10 cellular contexts compared by ENCODE assay signal in the genomic region with DNA sequence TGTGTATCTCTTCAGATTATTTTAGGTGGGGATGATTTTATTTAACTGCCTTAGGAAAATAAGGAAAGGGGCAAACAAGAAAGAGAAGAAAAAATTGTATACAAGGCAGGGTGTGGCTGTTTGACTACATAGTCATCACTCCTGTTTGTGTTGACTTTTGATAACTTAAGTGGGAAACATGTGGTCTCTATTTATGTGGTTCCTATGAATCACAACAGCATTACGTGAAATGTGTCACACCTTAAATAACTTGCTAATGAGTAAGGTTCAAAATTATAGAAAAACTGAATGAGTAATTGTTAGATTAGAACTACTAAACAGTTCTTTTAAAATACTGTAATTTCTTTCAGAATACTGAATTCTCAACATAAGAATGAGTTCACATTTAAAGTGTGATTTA.
DNase-seq lines count a peak whose midpoint lies in the region; ATAC-seq, FAIRE-seq and TF ChIP-seq lines count a peak whose summit lies in the region.
"Had no signal": no experiment of that assay in that cellular context is flagged by ENCODE, and none has a peak within 500 bp of the region (broad histone marks: within the 10 kb centered on the region; RNA-seq: fewer than 3 reads in every experiment).

No MANE protein-coding gene starts in this region.

- H3K9me2 ChIP-seq in PC-9 (ENCODE audit: insufficient read depth): no peaks in the 10 kb centered on the region

- TF ChIP-seq EP300 in sigmoid colon (IDR thresholded peaks at IDR 0.05): no peak

- H3K9me1 ChIP-seq in endothelial cell of umbilical vein (replicated peaks; ENCODE audit: control insufficient read depth, extremely low read depth, insufficient read depth, low read length): no peaks in the 10 kb centered on the region

- peaks cover 36% of the 10 kb centered on the region for H3F3A ChIP-seq in PC-9 (ENCODE audit: insufficient read depth, low read depth)

- H2AFZ ChIP-seq in PC-9 (no peak overlapping the region), endothelial cell of umbilical vein (ENCODE audit: low read depth, low read length) (no peak overlapping the region)

- ATAC-seq in pancreas (peak; percentile 55 to 85 (median 61)), HG03139 (IDR thresholded peaks at IDR 0.05; ENCODE audit: unreplicated experiment) (no peak)
- ATAC-seq: HepG2 had no signal

- POLR2A ChIA-PET in PC-9 (lab: Charles Lee; ENCODE audit: unreplicated experiment) (interaction anchor here (1.4 kb wide), 1 partner anchor 55 kb away, joined by 20 read pairs; no protein-coding TSS in a partner anchor), endothelial cell of umbilical vein (lab: Charles Lee) (no interaction called here)

- H3K36me3 ChIP-seq in PC-9 (ENCODE audit: low read depth): no peaks in the 10 kb centered on the region
- H3K36me3 ChIP-seq in endothelial cell of umbilical vein (ENCODE audit: control insufficient read depth in 2 of 2, extremely low read depth in 1 of 2, insufficient read depth in 2 of 2, low read length in 2 of 2): no peaks in the 10 kb centered on the region
- H3K36me3 ChIP-seq in pancreas: no peaks in the 10 kb centered on the region
- H3K36me3 ChIP-seq in sigmoid colon: no peaks in the 10 kb centered on the region

- intact Hi-C loops in PC-9 (cut with micrococcal nuclease; ENCODE audit: unreplicated experiment) (loop anchor here (1.0 to 2.0 kb wide), 6 partner anchors 11 to 1817 kb away; no protein-coding TSS in a partner anchor), endothelial cell of umbilical vein (cut with micrococcal nuclease) (loop anchor here (1.0 kb wide), 1 partner anchor 11 kb away; no protein-coding TSS in a partner anchor), pancreas (cut with DNase I) (no loop called here), sigmoid colon (cut with DNase I) (no loop called here)

- peak overlapping the region; percentile 49; the same call in 1 of the 2 replicates for H3K4me3 ChIP-seq in PC-9
- no peak overlapping the region for H3K4me3 ChIP-seq in endothelial cell of umbilical vein (replicated peaks in 1 of 3; ENCODE audit: insufficient read depth in 1 of 3, low read depth in 1 of 3, low read length in 3 of 3)
- no peak overlapping the region for H3K4me3 ChIP-seq in pancreas
- no peak overlapping the region for H3K4me3 ChIP-seq in sigmoid colon

- BruUV-seq in PC-9 (replicated peaks; lab: Mats Ljungman, UMichigan) (no TSS peak), endothelial cell of umbilical vein (replicated peaks; lab: Mats Ljungman, UMichigan) (no TSS peak)

- peak; percentile 24 for TF ChIP-seq POLR2A in endothelial cell of umbilical vein (IDR thresholded peaks at IDR 0.05; ENCODE audit: low read depth, low read length)
- no peak for TF ChIP-seq POLR2A in sigmoid colon (IDR thresholded peaks at IDR 0.05)

- no peak for TF ChIP-seq CTCF in PC-9 (conservative IDR thresholded peaks at IDR 0.05)
- no peak for TF ChIP-seq CTCF in endothelial cell of umbilical vein (IDR thresholded peaks at IDR 0.05; ENCODE audit: extremely low read depth in 1 of 2, insufficient read depth in 1 of 2, low read depth in 1 of 2, low read length in 2 of 2)
- no peak for TF ChIP-seq CTCF in pancreas (IDR thresholded peaks at IDR 0.05)
- TF ChIP-seq CTCF in sigmoid colon (IDR thresholded peaks at IDR 0.05): no peak

- H3K27ac ChIP-seq in PC-9: peak overlapping the region; percentile 100
- peak overlapping the region; percentile 73 for H3K27ac ChIP-seq in endothelial cell of umbilical vein (ENCODE audit: insufficient read depth, low read depth, low read length)
- H3K27ac ChIP-seq in pancreas: peak overlapping the region; percentile 6 to 79 (median 48)
- H3K27ac ChIP-seq in sigmoid colon: no peak overlapping the region

- peak overlapping the region; percentile 32 for H3K9ac ChIP-seq in endothelial cell of umbilical vein (replicated peaks; ENCODE audit: extremely low read depth, insufficient read depth, low read length)

- dilution Hi-C loops in endothelial cell of umbilical vein (cut with MboI; ENCODE audit: extremely low pct_ligation_motif_present, low sequenced_read_pairs): no loop called here

- H3K27me3 ChIP-seq in PC-9 (ENCODE audit: insufficient read depth, low read depth) (no peaks in the 10 kb centered on the region), endothelial cell of umbilical vein (ENCODE audit: control insufficient read depth in 2 of 2, insufficient read depth in 2 of 2, low read length in 2 of 2) (no peaks in the 10 kb centered on the region), pancreas (no peaks in the 10 kb centered on the region), sigmoid colon (no peaks in the 10 kb centered on the region)

- H3K4me1 ChIP-seq in PC-9 (replicated peaks; ENCODE audit: insufficient read depth) (peaks cover 57% of the 10 kb centered on the region), endothelial cell of umbilical vein (ENCODE audit: control insufficient read depth, extremely low read depth, insufficient read depth, low read length) (peaks cover 22% of the 10 kb centered on the region), pancreas (peaks cover 0 to 8% (median 0%) of the 10 kb centered on the region in 3 donors), sigmoid colon (peaks cover 0 to 4% (median 0%) of the 10 kb centered on the region in 4 donors)

- H4K20me1 ChIP-seq in PC-9 (ENCODE audit: insufficient read depth): no peaks in the 10 kb centered on the region
- no peaks in the 10 kb centered on the region for H4K20me1 ChIP-seq in endothelial cell of umbilical vein (replicated peaks; ENCODE audit: control insufficient read depth, extremely low read depth, insufficient read depth, low read length)

- DNase-seq in EL: peak; percentile 77
- peak in 1 of 2 experiments; percentile 97 for DNase-seq in PC-9
- DNase-seq in endothelial cell of umbilical vein (ENCODE audit: low read depth, low spot score): peak; percentile 75
- no peak for DNase-seq in pancreas
- no peak for DNase-seq in effector CD4-positive, alpha-beta T cell
- no peak for DNase-seq in sigmoid colon
- DNase-seq in activated CD8-positive, alpha-beta memory T cell treated with anti-CD3 and anti-CD28 coated beads for 24 hours: no peak
- DNase-seq: effector memory CD4-positive, alpha-beta T cell had no signal

- CTCF ChIA-PET in PC-9 (lab: Charles Lee) (interaction anchor here (1.0 to 1.4 kb wide), 3 partner anchors 9 to 1271 kb away, joined by 4 to 6 read pairs (median 5); no protein-coding TSS in a partner anchor), endothelial cell of umbilical vein (lab: Charles Lee) (interaction anchor here (1.0 to 4.6 kb wide), 6 partner anchors 9 to 165 kb away, joined by 3 to 47 read pairs (median 4); no protein-coding TSS in a partner anchor)

- H3K9me3 ChIP-seq in PC-9 (ENCODE audit: insufficient read depth, low read depth): peaks cover 16% of the 10 kb centered on the region; the same call in 1 of the 2 replicates
- H3K9me3 ChIP-seq in endothelial cell of umbilical vein (replicated peaks; ENCODE audit: control insufficient read depth, insufficient read depth, low read length): no peaks in the 10 kb centered on the region
- no peaks in the 10 kb centered on the region for H3K9me3 ChIP-seq in pancreas
- H3K9me3 ChIP-seq in sigmoid colon: no peaks in the 10 kb centered on the region

- H3K79me2 ChIP-seq in PC-9 (ENCODE audit: low read depth) (peaks cover 18% of the 10 kb centered on the region; the same call in 1 of the 2 replicates), endothelial cell of umbilical vein (ENCODE audit: control insufficient read depth, insufficient read depth, low read length) (no peaks in the 10 kb centered on the region)

- 25 to 46% methylated on average over 1 of the region's 1 CpG for WGBS in pancreas, 2 donors
- WGBS in sigmoid colon, 2 donors: 6 to 38% methylated on average over 1 of the region's 1 CpG

- H3K4me2 ChIP-seq in PC-9: peak overlapping the region; percentile 89
- peak overlapping the region; percentile 83 for H3K4me2 ChIP-seq in endothelial cell of umbilical vein (ENCODE audit: insufficient read depth, low read length)

- FAIRE-seq in endothelial cell of umbilical vein (lab: Jason Lieb, UNC) (peak; percentile 82), pancreas (lab: Jason Lieb, UNC) (peak; percentile 70)
- FAIRE-seq: HepG2 had no signal

TF ChIP-seq in endothelial cell of umbilical vein, 7 proteins besides CTCF, POLR2A, EP300 and RAD21:
- TF ChIP-seq POLR2AphosphoS5 (IDR thresholded peaks at IDR 0.05; ENCODE audit: insufficient read depth, low read depth, low read length) (peak; percentile 57), MAX (IDR thresholded peaks at IDR 0.05; ENCODE audit: insufficient read depth, insufficient read length) (no peak), EZH2 (IDR thresholded peaks at IDR 0.05; ENCODE audit: borderline replicate concordance, low read depth, low read length, severe bottlenecking) (no peak), FOS (IDR thresholded peaks at IDR 0.05; ENCODE audit: borderline replicate concordance, insufficient read depth, low read length) (peak; percentile 91), GATA2 (IDR thresholded peaks at IDR 0.05; ENCODE audit: insufficient read depth, insufficient read length, low read depth, low read length) (peak; percentile 22), JUN (IDR thresholded peaks at IDR 0.05; ENCODE audit: borderline replicate concordance, insufficient read depth, insufficient read length, low read depth) (peak; percentile 76)

Comparison
In these comparisons a context has a peak if more than half of its experiments do, and no peak if none do; other contexts are left out.
1. DNase-seq: peak in EL (single experiment) and endothelial cell of umbilical vein (single experiment); none in pancreas (0 of 6), effector CD4-positive, alpha-beta T cell (single experiment), sigmoid colon (single experiment) and activated CD8-positive, alpha-beta memory T cell treated with anti-CD3 and anti-CD28 coated beads for 24 hours (single experiment).
2. H3K27ac ChIP-seq: peak in PC-9 (single experiment), endothelial cell of umbilical vein (single experiment) and pancreas (4 of 4); none in sigmoid colon (0 of 4).
3. intact Hi-C loops: an anchor here in PC-9 (1.0 to 2.0 kb wide) and endothelial cell of umbilical vein (1.0 kb wide); none called in pancreas and sigmoid colon.